ENCODE assay signal across 1 cellular context in the genomic region with DNA sequence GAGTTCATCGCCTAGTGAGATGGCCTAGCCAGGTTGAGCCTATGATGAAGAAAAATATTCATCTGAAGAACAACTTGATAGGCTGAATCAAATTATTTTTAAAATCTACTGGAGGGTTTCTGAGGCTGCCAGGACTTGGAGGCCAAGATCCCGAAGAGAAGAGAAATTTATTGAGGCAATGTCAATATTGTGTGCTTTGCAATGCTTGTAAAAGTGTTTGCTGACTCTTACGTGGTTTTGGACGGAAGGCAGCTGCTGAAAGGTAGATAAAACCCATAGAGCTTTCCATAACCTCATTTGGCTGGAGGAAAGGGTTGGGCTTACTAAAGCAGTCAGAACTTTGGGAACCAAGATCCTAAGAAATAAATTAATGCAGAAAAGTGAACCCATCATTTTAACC.
A peak's percentile ranks its signal among the peaks of the same experiment; 100 is the strongest.
TF ChIP-seq lines count a peak whose summit lies in the region.

No MANE protein-coding gene starts in this region.

TF ChIP-seq in HEK293, 187 proteins besides CTCF, POLR2A, EP300 and RAD21 (continued from another document):
- TF ChIP-seq, protein P1, sequence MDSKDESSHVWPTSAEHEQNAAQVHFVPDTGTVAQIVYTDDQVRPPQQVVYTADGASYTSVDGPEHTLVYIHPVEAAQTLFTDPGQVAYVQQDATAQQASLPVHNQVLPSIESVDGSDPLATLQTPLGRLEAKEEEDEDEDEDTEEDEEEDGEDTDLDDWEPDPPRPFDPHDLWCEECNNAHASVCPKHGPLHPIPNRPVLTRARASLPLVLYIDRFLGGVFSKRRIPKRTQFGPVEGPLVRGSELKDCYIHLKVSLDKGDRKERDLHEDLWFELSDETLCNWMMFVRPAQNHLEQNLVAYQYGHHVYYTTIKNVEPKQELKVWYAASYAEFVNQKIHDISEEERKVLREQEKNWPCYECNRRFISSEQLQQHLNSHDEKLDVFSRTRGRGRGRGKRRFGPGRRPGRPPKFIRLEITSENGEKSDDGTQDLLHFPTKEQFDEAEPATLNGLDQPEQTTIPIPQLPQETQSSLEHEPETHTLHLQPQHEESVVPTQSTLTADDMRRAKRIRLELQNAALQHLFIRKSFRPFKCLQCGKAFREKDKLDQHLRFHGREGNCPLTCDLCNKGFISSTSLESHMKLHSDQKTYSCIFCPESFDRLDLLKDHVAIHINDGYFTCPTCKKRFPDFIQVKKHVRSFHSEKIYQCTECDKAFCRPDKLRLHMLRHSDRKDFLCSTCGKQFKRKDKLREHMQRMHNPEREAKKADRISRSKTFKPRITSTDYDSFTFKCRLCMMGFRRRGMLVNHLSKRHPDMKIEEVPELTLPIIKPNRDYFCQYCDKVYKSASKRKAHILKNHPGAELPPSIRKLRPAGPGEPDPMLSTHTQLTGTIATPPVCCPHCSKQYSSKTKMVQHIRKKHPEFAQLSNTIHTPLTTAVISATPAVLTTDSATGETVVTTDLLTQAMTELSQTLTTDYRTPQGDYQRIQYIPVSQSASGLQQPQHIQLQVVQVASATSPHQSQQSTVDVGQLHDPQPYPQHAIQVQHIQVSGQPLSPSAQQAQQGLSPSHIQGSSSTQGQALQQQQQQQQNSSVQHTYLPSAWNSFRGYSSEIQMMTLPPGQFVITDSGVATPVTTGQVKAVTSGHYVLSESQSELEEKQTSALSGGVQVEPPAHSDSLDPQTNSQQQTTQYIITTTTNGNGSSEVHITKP (tag by site-specific recombination; IDR thresholded peaks at IDR 0.05) = no peak
- TF ChIP-seq ZNF121 (tag by site-specific recombination; IDR thresholded peaks at IDR 0.05) (no peak), ZEB2 (tag by site-specific recombination; IDR thresholded peaks at IDR 0.05) (no peak), ZNF561 (tag by site-specific recombination; IDR thresholded peaks at IDR 0.05; ENCODE audit: borderline replicate concordance) (0 out of 2 replicates have a peak, but pooled peaks have one; percentile 27)
